20 cellular contexts compared by ENCODE assay signal in genomic region chr13:77596777-77597176, GRCh38.
DNase-seq lines count a peak whose midpoint lies in the region; ATAC-seq and TF ChIP-seq lines count a peak whose summit lies in the region.
"Had no signal": no experiment of that assay in that cellular context is flagged by ENCODE, and none has a peak within 500 bp of the region (broad histone marks: within the 10 kb centered on the region; RNA-seq: fewer than 3 reads in every experiment).

No MANE protein-coding gene starts in this region.

- H3K27me3 ChIP-seq in upper lobe of right lung (no peaks in the 10 kb centered on the region), endodermal cell (ENCODE audit: control insufficient read depth, insufficient read depth, low read length, poor library complexity, severe bottlenecking) (no peaks in the 10 kb centered on the region)
- H3K27me3 ChIP-seq: BLaER1 treated with 17β-estradiol and CSF1 and Interleukin-3, amounts not matched to agents 10 nM and 100 nM had no signal

- in situ Hi-C loops in G401 (cut with HindIII; ENCODE audit: low sequenced_read_pairs), result no loop called here

- H3K4me1 Mint-ChIP-seq in endodermal cell, result peaks cover 4% of the 10 kb centered on the region
- H3K4me1 Mint-ChIP-seq: B cell had no signal

- H3K9ac ChIP-seq in endodermal cell (ENCODE audit: extremely low read depth, low read length, poor library complexity, severe bottlenecking), result no peak overlapping the region
- H3K9ac ChIP-seq: BLaER1 treated with 17β-estradiol and CSF1 and Interleukin-3, amounts not matched to agents 10 nM and 100 nM had no signal

- H3K9me3 Mint-ChIP-seq in endodermal cell, result no peaks in the 10 kb centered on the region
- H3K9me3 Mint-ChIP-seq: CD4-positive, alpha-beta T cell; CD8-positive, alpha-beta T cell had no signal

- H3K4me3 ChIP-seq in upper lobe of right lung (no peak overlapping the region), endodermal cell (ENCODE audit: low read length) (no peak overlapping the region)
- H3K4me3 ChIP-seq: A549; BLaER1 treated with 17β-estradiol and CSF1 and Interleukin-3, amounts not matched to agents 10 nM and 100 nM; GM12878 had no signal

- intact Hi-C loops in upper lobe of right lung (cut with DNase I), result no loop called here

- H3K4me1 ChIP-seq in upper lobe of right lung (no peaks in the 10 kb centered on the region), endodermal cell (ENCODE audit: control insufficient read depth, insufficient read depth, low read length) (no peaks in the 10 kb centered on the region)
- H3K4me1 ChIP-seq: A549; BLaER1 treated with 17β-estradiol and CSF1 and Interleukin-3, amounts not matched to agents 10 nM and 100 nM; Caco-2 had no signal

- H3K27me3 Mint-ChIP-seq in endodermal cell (ENCODE audit: insufficient read depth), result no peaks in the 10 kb centered on the region

- H3K36me3 Mint-ChIP-seq in endodermal cell (ENCODE audit: low read depth), result no peaks in the 10 kb centered on the region
- H3K36me3 Mint-ChIP-seq: CD8-positive, alpha-beta T cell had no signal

- ATAC-seq in upper lobe of right lung, result peak; percentile 10
- ATAC-seq: A549; CD8-positive, alpha-beta T cell; GM12878 had no signal

- WGBS in endodermal cell (ENCODE audit: insufficient coverage in 1 of 2, insufficient read length in 1 of 2), 2 experiments, result 91 to 100% methylated on average over 1 of the region's 1 CpG

- no peak overlapping the region for H3K4me3 Mint-ChIP-seq in endodermal cell
- H3K4me3 Mint-ChIP-seq: B cell; CD4-positive, alpha-beta T cell; CD8-positive, alpha-beta T cell had no signal

- DNase-seq in G401 (ENCODE audit: low spot score) (peak; percentile 65), NCI-H69 (lab: John Stamatoyannopoulos, UW) (peak; percentile 16), cerebellar cortex (ENCODE audit: low spot score) (peak; percentile 59), upper lobe of right lung (no peak), SIG-M5 treated with dmso at 0.1 percent for 504 hours (lab: John Stamatoyannopoulos, UW; ENCODE audit: unreplicated experiment) (no peak), endodermal cell (no peak), cerebellum (ENCODE audit: low spot score) (no peak)
- DNase-seq: AML-193; Caco-2; Calu3; CD4-positive, alpha-beta T cell; CD8-positive, alpha-beta T cell; DMS79 treated with DMSO at 0.1 percent for 48 hours; GDM1 had no signal

- TF ChIP-seq CTCF in upper lobe of right lung (IDR thresholded peaks at IDR 0.05) (no peak), endodermal cell (conservative IDR thresholded peaks at IDR 0.05) (no peak)

- H3K36me3 ChIP-seq in upper lobe of right lung (no peaks in the 10 kb centered on the region), endodermal cell (ENCODE audit: control insufficient read depth, insufficient read depth, low read length) (no peaks in the 10 kb centered on the region)
- H3K36me3 ChIP-seq: BLaER1 treated with 17β-estradiol and CSF1 and Interleukin-3, amounts not matched to agents 10 nM and 100 nM had no signal

- H3K9me3 ChIP-seq in upper lobe of right lung (no peaks in the 10 kb centered on the region), endodermal cell (ENCODE audit: control insufficient read depth, low read length) (no peaks in the 10 kb centered on the region)
- H3K9me3 ChIP-seq: A549; BLaER1 treated with 17β-estradiol and CSF1 and Interleukin-3, amounts not matched to agents 10 nM and 100 nM; Caco-2 had no signal

- H3K27ac ChIP-seq in upper lobe of right lung, result no peak overlapping the region
- no peak overlapping the region for H3K27ac ChIP-seq in endodermal cell (ENCODE audit: low read depth, low read length)
- H3K27ac ChIP-seq: 22Rv1; A549; BLaER1 treated with 17β-estradiol and CSF1 and Interleukin-3, amounts not matched to agents 10 nM and 100 nM; C4-2B had no signal

- H3K27ac Mint-ChIP-seq in endodermal cell, result no peak overlapping the region
- H3K27ac Mint-ChIP-seq: B cell; CD4-positive, alpha-beta T cell; CD8-positive, alpha-beta T cell had no signal

Comparison
In these comparisons a context has a peak if more than half of its experiments do, and no peak if none do; other contexts are left out.
1. DNase-seq: peak in G401 (single experiment), NCI-H69 (single experiment) and cerebellar cortex (single experiment); none in upper lobe of right lung (single experiment), SIG-M5 treated with dmso at 0.1 percent for 504 hours (single experiment), endodermal cell (single experiment) and cerebellum (single experiment).